In genomic region chr1:222824641-222825040, GRCh38 we compare ENCODE assay signal across 17 cellular contexts. TPM values are rescaled to one million over a fixed set of nuclear protein-coding genes. Genes with fewer than 3 reads are reported as not detected.
DNase-seq lines count a peak whose midpoint lies in the region; ATAC-seq, FAIRE-seq and TF ChIP-seq lines count a peak whose summit lies in the region.
"Had no signal": no experiment of that assay in that cellular context is flagged by ENCODE, and none has a peak within 500 bp of the region (broad histone marks: within the 10 kb centered on the region; RNA-seq: fewer than 3 reads in every experiment).

No MANE protein-coding gene starts in this region.

- no peak for FAIRE-seq in astrocyte (lab: Jason Lieb, UNC)

- no peak overlapping the region for H3K14ac ChIP-seq in IMR-90 (replicated peaks; ENCODE audit: low read depth, low read length)

- H3K9me1 ChIP-seq in IMR-90 (ENCODE audit: insufficient read depth, low read length): no peaks in the 10 kb centered on the region

- H3K4me3 ChIP-seq in IMR-90 (ENCODE audit: insufficient read depth, low read depth, low read length): no peak overlapping the region
- no peak overlapping the region for H3K4me3 ChIP-seq in astrocyte (ENCODE audit: insufficient read depth, low read depth, low read length)
- H3K4me3 ChIP-seq in naive thymus-derived CD4-positive, alpha-beta T cell (ENCODE audit: low read length): no peak overlapping the region
- H3K4me3 ChIP-seq: cardiac muscle cell, right lobe of liver, testis had no signal

- H3K27ac ChIP-seq in IMR-90 (ENCODE audit: insufficient read depth, low read length) (no peak overlapping the region), astrocyte (ENCODE audit: low read depth, low read length) (no peak overlapping the region)
- H3K27ac ChIP-seq in naive thymus-derived CD4-positive, alpha-beta T cell (ENCODE audit: low read depth, low read length): no peak overlapping the region
- H3K27ac ChIP-seq: cardiac muscle cell, right lobe of liver, testis had no signal

- no peak for ATAC-seq in IMR-90 (ENCODE audit: low read depth)
- ATAC-seq in naive thymus-derived CD4-positive, alpha-beta T cell: no peak
- ATAC-seq in HG02642 (IDR thresholded peaks at IDR 0.05; ENCODE audit: poor library complexity, unreplicated experiment): no peak
- ATAC-seq: activated CD4-positive, alpha-beta T cell treated with anti-CD3 and anti-CD28 coated beads for 36 hours; activated T-helper 17 cell treated with anti-CD3 and anti-CD28 coated beads, Interleukin-2, amount 50 U/mL, for 72 hours; right lobe of liver; stimulated activated effector memory CD8-positive, alpha-beta T cell treated with anti-CD3 and anti-CD28 coated beads, Interleukin-12 subunit alpha, Interleukin-12 subunit beta, amount 100 ng/mL, for 72 hours had no signal

- H4K5ac ChIP-seq in IMR-90 (ENCODE audit: low read depth, low read length): no peak overlapping the region

- H3K36me3 Mint-ChIP-seq in astrocyte (ENCODE audit: low read depth, unreplicated experiment) (no peaks in the 10 kb centered on the region), nephron (ENCODE audit: low read depth) (no peaks in the 10 kb centered on the region)
- H3K36me3 Mint-ChIP-seq in naive thymus-derived CD4-positive, alpha-beta T cell: peaks cover 0 to 21% (median 2%) of the 10 kb centered on the region in 5 donors
- H3K36me3 Mint-ChIP-seq: stimulated activated effector memory CD8-positive, alpha-beta T cell treated with anti-CD3 and anti-CD28 coated beads, Interleukin-12 subunit alpha, Interleukin-12 subunit beta, amount 100 ng/mL, for 72 hours had no signal

- no peaks in the 10 kb centered on the region for H3K27me3 Mint-ChIP-seq in astrocyte (ENCODE audit: low read depth, unreplicated experiment)
- H3K27me3 Mint-ChIP-seq in nephron (ENCODE audit: low read depth): no peaks in the 10 kb centered on the region
- H3K27me3 Mint-ChIP-seq in naive thymus-derived CD4-positive, alpha-beta T cell: no peaks in the 10 kb centered on the region
- H3K27me3 Mint-ChIP-seq: activated CD4-positive, alpha-beta T cell treated with anti-CD3 and anti-CD28 coated beads for 36 hours; activated T-helper 17 cell treated with anti-CD3 and anti-CD28 coated beads, Interleukin-2, amount 50 U/mL, for 72 hours had no signal

- H3K27ac Mint-ChIP-seq in astrocyte (ENCODE audit: unreplicated experiment) (no peak overlapping the region), nephron (peak overlapping the region in 2 of 3 experiments; percentile 15 to 76)
- no peak overlapping the region for H3K27ac Mint-ChIP-seq in naive thymus-derived CD4-positive, alpha-beta T cell
- H3K27ac Mint-ChIP-seq: activated CD4-positive, alpha-beta T cell treated with anti-CD3 and anti-CD28 coated beads for 36 hours; activated T-helper 17 cell treated with anti-CD3 and anti-CD28 coated beads, Interleukin-2, amount 50 U/mL, for 72 hours; stimulated activated effector memory CD8-positive, alpha-beta T cell treated with anti-CD3 and anti-CD28 coated beads, Interleukin-12 subunit alpha, Interleukin-12 subunit beta, amount 100 ng/mL, for 72 hours had no signal

- no TSS peak for BruUV-seq in IMR-90 (replicated peaks; lab: Mats Ljungman, UMichigan)

- no peak overlapping the region for H2AK9ac ChIP-seq in IMR-90 (replicated peaks; ENCODE audit: low read depth, low read length, poor library complexity)

- no peak overlapping the region for H2BK120ac ChIP-seq in IMR-90 (ENCODE audit: low read depth, low read length)

- H3K56ac ChIP-seq in IMR-90 (ENCODE audit: extremely low read depth, insufficient read depth, low read length): no peak overlapping the region

- H3K4me3 Mint-ChIP-seq in astrocyte (ENCODE audit: unreplicated experiment) (no peak overlapping the region), nephron (peak overlapping the region; percentile 20 to 41 (median 21))
- H3K4me3 Mint-ChIP-seq in naive thymus-derived CD4-positive, alpha-beta T cell: no peak overlapping the region
- H3K4me3 Mint-ChIP-seq: activated CD4-positive, alpha-beta T cell treated with anti-CD3 and anti-CD28 coated beads for 36 hours; activated T-helper 17 cell treated with anti-CD3 and anti-CD28 coated beads, Interleukin-2, amount 50 U/mL, for 72 hours; stimulated activated effector memory CD8-positive, alpha-beta T cell treated with anti-CD3 and anti-CD28 coated beads, Interleukin-12 subunit alpha, Interleukin-12 subunit beta, amount 100 ng/mL, for 72 hours had no signal

- peaks cover 6% of the 10 kb centered on the region for H3K4me1 ChIP-seq in IMR-90 (ENCODE audit: control insufficient read depth, insufficient read depth, low read length)
- H3K4me1 ChIP-seq in astrocyte (ENCODE audit: insufficient read depth, low read length): peaks cover 8% of the 10 kb centered on the region
- no peaks in the 10 kb centered on the region for H3K4me1 ChIP-seq in naive thymus-derived CD4-positive, alpha-beta T cell (ENCODE audit: control insufficient read depth in 2 of 2, insufficient read depth in 2 of 2, low read length in 2 of 2)
- H3K4me1 ChIP-seq: right lobe of liver had no signal

- peak; percentile 24 for DNase-seq in Daoy (ENCODE audit: low read depth)
- no peak for DNase-seq in IMR-90
- peak; percentile 13 for DNase-seq in astrocyte (ENCODE audit: low read depth)
- DNase-seq in naive thymus-derived CD4-positive, alpha-beta T cell: no peak
- no peak for DNase-seq in NCI-H510A (lab: John Stamatoyannopoulos, UW)
- DNase-seq: activated CD4-positive, alpha-beta T cell treated with anti-CD3 and anti-CD28 coated beads for 36 hours; DMS79 treated with DMSO at 0.1 percent for 48 hours; KG1; right lobe of liver; RPMI8226; SW 1271; testis had no signal

- H4K91ac ChIP-seq in IMR-90 (ENCODE audit: insufficient read depth, low read depth, low read length): no peak overlapping the region

- intact Hi-C loops in IMR-90 (cut with micrococcal nuclease): no loop called here
- intact Hi-C loops in naive thymus-derived CD4-positive, alpha-beta T cell (cut with micrococcal nuclease): no loop called here

- no peak overlapping the region for H4K8ac ChIP-seq in IMR-90 (ENCODE audit: low read depth in 2 of 2, low read length in 2 of 2)

- H2BK20ac ChIP-seq in IMR-90 (ENCODE audit: low read depth, low read length): no peak overlapping the region

- in situ Hi-C loops in IMR-90 (cut with MboI; ENCODE audit: low sequenced_read_pairs): no loop called here

- TF ChIP-seq RAD21 in IMR-90 (IDR thresholded peaks at IDR 0.05; ENCODE audit: low read length): no peak

- H3K79me1 ChIP-seq in IMR-90 (ENCODE audit: low read depth in 1 of 2, low read length in 2 of 2): peaks cover 10 to 12% of the 10 kb centered on the region in 2 experiments; a peak in 2 of 4 replicates

- H2BK5ac ChIP-seq in IMR-90 (ENCODE audit: low read depth, low read length, poor library complexity, severe bottlenecking): no peak overlapping the region

- H3K36me3 ChIP-seq in IMR-90 (ENCODE audit: control insufficient read depth, insufficient read depth, low read length) (no peaks in the 10 kb centered on the region), astrocyte (ENCODE audit: insufficient read depth, low read length) (no peaks in the 10 kb centered on the region)
- H3K36me3 ChIP-seq in naive thymus-derived CD4-positive, alpha-beta T cell (ENCODE audit: control insufficient read depth in 2 of 3, insufficient read depth in 3 of 3, low read length in 3 of 3): no peaks in the 10 kb centered on the region
- H3K36me3 ChIP-seq: cardiac muscle cell, right lobe of liver had no signal

- no peak overlapping the region for H2BK15ac ChIP-seq in IMR-90 (ENCODE audit: low read depth, low read length)

- no peak for TF ChIP-seq POLR2A in IMR-90 (IDR thresholded peaks at IDR 0.05; ENCODE audit: low read depth, low read length)

- H3K9me3 Mint-ChIP-seq in astrocyte (ENCODE audit: unreplicated experiment) (no peaks in the 10 kb centered on the region), nephron (no peaks in the 10 kb centered on the region)
- no peaks in the 10 kb centered on the region for H3K9me3 Mint-ChIP-seq in naive thymus-derived CD4-positive, alpha-beta T cell
- H3K9me3 Mint-ChIP-seq: activated T-helper 17 cell treated with anti-CD3 and anti-CD28 coated beads, Interleukin-2, amount 50 U/mL, for 72 hours; stimulated activated effector memory CD8-positive, alpha-beta T cell treated with anti-CD3 and anti-CD28 coated beads, Interleukin-12 subunit alpha, Interleukin-12 subunit beta, amount 100 ng/mL, for 72 hours had no signal

- no peaks in the 10 kb centered on the region for H4K20me1 ChIP-seq in IMR-90 (ENCODE audit: insufficient read depth, low read length)
- peaks cover 15% of the 10 kb centered on the region for H4K20me1 ChIP-seq in astrocyte (ENCODE audit: insufficient read depth, low read length)

- peak overlapping the region; percentile 50 for H3K4me2 ChIP-seq in IMR-90 (ENCODE audit: low read depth, low read length)
- peak overlapping the region; percentile 45 for H3K4me2 ChIP-seq in astrocyte (ENCODE audit: low read length)

- H3K23ac ChIP-seq in IMR-90 (ENCODE audit: low read depth, low read length): no peak overlapping the region

- H3K4ac ChIP-seq in IMR-90 (ENCODE audit: low read depth, low read length): no peak overlapping the region

- CTCF ChIA-PET in IMR-90 (lab: Yijun Ruan, JAX): interaction anchor here (0.7 to 0.8 kb wide), 2 partner anchors 265 to 267 kb away, joined by 4 to 5 read pairs; no protein-coding TSS in a partner anchor
- CTCF ChIA-PET in naive thymus-derived CD4-positive, alpha-beta T cell (lab: Charles Lee): no interaction called here

- no peak for TF ChIP-seq CTCF in IMR-90 (conservative IDR thresholded peaks at IDR 0.05; ENCODE audit: low read depth, low read length)
- TF ChIP-seq CTCF in astrocyte (IDR thresholded peaks at IDR 0.05; ENCODE audit: insufficient read depth, low read depth, low read length): no peak
- TF ChIP-seq CTCF in nephron (IDR thresholded peaks at IDR 0.05; ENCODE audit: unreplicated experiment in 3 of 3): no peak

- WGBS in IMR-90 (ENCODE audit: extremely low coverage in 2 of 2, insufficient read length in 1 of 2), 2 experiments: no CpG with 5 or more reads among the region's 3 CpGs

- dilution Hi-C loops in IMR-90 (cut with HindIII; ENCODE audit: low sequenced_read_pairs, unreplicated experiment): no loop called here

- H2AFZ ChIP-seq in IMR-90 (replicated peaks; ENCODE audit: low read length, poor library complexity) (no peak overlapping the region), astrocyte (ENCODE audit: low read depth, low read length) (no peak overlapping the region)

- POLR2A ChIA-PET in IMR-90 (lab: Charles Lee; ENCODE audit: unreplicated experiment): no interaction called here
- POLR2A ChIA-PET in naive thymus-derived CD4-positive, alpha-beta T cell (lab: Charles Lee): interaction anchor here (0.7 kb wide), 1 partner anchor 94 kb away, joined by 4 read pairs; no protein-coding TSS in a partner anchor

- H3K4me1 Mint-ChIP-seq in astrocyte (ENCODE audit: low read depth, unreplicated experiment) (peaks cover 12% of the 10 kb centered on the region), nephron (peaks cover 19% of the 10 kb centered on the region)
- H3K4me1 Mint-ChIP-seq in naive thymus-derived CD4-positive, alpha-beta T cell: peaks cover 0 to 21% (median 17%) of the 10 kb centered on the region in 7 donors
- H3K4me1 Mint-ChIP-seq: stimulated activated effector memory CD8-positive, alpha-beta T cell treated with anti-CD3 and anti-CD28 coated beads, Interleukin-12 subunit alpha, Interleukin-12 subunit beta, amount 100 ng/mL, for 72 hours had no signal

- no peak overlapping the region for H3K9ac ChIP-seq in IMR-90 (ENCODE audit: low read depth, low read length)
- H3K9ac ChIP-seq in astrocyte (ENCODE audit: low read length): no peak overlapping the region

- H2AK5ac ChIP-seq in IMR-90 (ENCODE audit: low read depth, low read length): no peak overlapping the region

- no peaks in the 10 kb centered on the region for H3K27me3 ChIP-seq in IMR-90 (ENCODE audit: control insufficient read depth, insufficient read depth, low read length)
- H3K27me3 ChIP-seq in astrocyte (ENCODE audit: insufficient read depth, low read length): no peaks in the 10 kb centered on the region
- no peaks in the 10 kb centered on the region for H3K27me3 ChIP-seq in naive thymus-derived CD4-positive, alpha-beta T cell (ENCODE audit: control insufficient read depth in 2 of 2, insufficient read depth in 2 of 2, low read length in 2 of 2)
- H3K27me3 ChIP-seq: cardiac muscle cell, right lobe of liver, testis had no signal

- H3K9me3 ChIP-seq in IMR-90 (ENCODE audit: control insufficient read depth, insufficient read depth, low read length) (no peaks in the 10 kb centered on the region), astrocyte (ENCODE audit: insufficient read depth, low read depth, low read length) (no peaks in the 10 kb centered on the region)
- H3K9me3 ChIP-seq in naive thymus-derived CD4-positive, alpha-beta T cell (ENCODE audit: control insufficient read depth in 2 of 3, low read length in 3 of 3): no peaks in the 10 kb centered on the region
- H3K9me3 ChIP-seq: right lobe of liver, testis had no signal

- peaks cover 51% of the 10 kb centered on the region for H3K79me2 ChIP-seq in astrocyte (ENCODE audit: insufficient read depth, low read length)

- no peak overlapping the region for H3K18ac ChIP-seq in IMR-90 (ENCODE audit: low read depth, low read length)

RNA-seq across cellular contexts. Expression of gene DISP1, which starts 9.8 kb away (rescaled TPM):
- 3.5 and 7.3 TPM in 2 replicates for total RNA-seq in Daoy (2014; rRNA removed; shearing (Covaris generic))
- 4.7 and 5.2 TPM in 2 replicates for total RNA-seq in IMR-90 (2012; rRNA removed)
- polyA plus RNA-seq in IMR-90 (2012; rRNA removed): 3.3 TPM in 2 replicates
- polyA plus RNA-seq in IMR-90 (2012; cell fraction: cytosol; rRNA removed): 1.6 and 2.2 TPM in 2 replicates
- 5.1 and 7.6 TPM in 2 replicates for polyA plus RNA-seq in IMR-90 (2012; cell fraction: nucleus; rRNA removed; ENCODE audit: low replicate concordance)
- 4.1 and 4.8 TPM in 2 replicates for total RNA-seq in astrocyte
- 1 to 10 TPM; 1.7 to 4.6 (median 3.0) TPM for total RNA-seq in naive thymus-derived CD4-positive, alpha-beta T cell
- polyA plus RNA-seq in naive thymus-derived CD4-positive, alpha-beta T cell: 1 to 10 TPM; 1.8 to 3.6 TPM

Comparison
In these comparisons a context has a peak if more than half of its experiments do, and no peak if none do; other contexts are left out.
1. DNase-seq: peak in Daoy (single experiment) and astrocyte (single experiment); none in IMR-90 (single experiment), naive thymus-derived CD4-positive, alpha-beta T cell (0 of 9) and NCI-H510A (single experiment).
2. H3K27ac Mint-ChIP-seq: peak in nephron (2 of 3); none in astrocyte (single experiment) and naive thymus-derived CD4-positive, alpha-beta T cell (0 of 9).
3. H3K4me3 Mint-ChIP-seq: peak in nephron (3 of 3); none in astrocyte (single experiment) and naive thymus-derived CD4-positive, alpha-beta T cell (0 of 10).